ENCODE assay signal across 1 cellular context in genomic region chr2:88396209-88396608, GRCh38.
TF ChIP-seq lines count a peak whose summit lies in the region.

No MANE protein-coding gene starts in this region.

TF ChIP-seq in GM23338, 12 proteins besides CTCF, POLR2A, EP300 and RAD21 (continued from another document):
- TF ChIP-seq ETS1 (IDR thresholded peaks at IDR 0.05) (no peak), NANOG (IDR thresholded peaks at IDR 0.05; ENCODE audit: borderline replicate concordance) (no peak)
TF ChIP-seq in GM23338: peak in this region for 0.
